8 cellular contexts compared by ENCODE assay signal in the genomic region with DNA sequence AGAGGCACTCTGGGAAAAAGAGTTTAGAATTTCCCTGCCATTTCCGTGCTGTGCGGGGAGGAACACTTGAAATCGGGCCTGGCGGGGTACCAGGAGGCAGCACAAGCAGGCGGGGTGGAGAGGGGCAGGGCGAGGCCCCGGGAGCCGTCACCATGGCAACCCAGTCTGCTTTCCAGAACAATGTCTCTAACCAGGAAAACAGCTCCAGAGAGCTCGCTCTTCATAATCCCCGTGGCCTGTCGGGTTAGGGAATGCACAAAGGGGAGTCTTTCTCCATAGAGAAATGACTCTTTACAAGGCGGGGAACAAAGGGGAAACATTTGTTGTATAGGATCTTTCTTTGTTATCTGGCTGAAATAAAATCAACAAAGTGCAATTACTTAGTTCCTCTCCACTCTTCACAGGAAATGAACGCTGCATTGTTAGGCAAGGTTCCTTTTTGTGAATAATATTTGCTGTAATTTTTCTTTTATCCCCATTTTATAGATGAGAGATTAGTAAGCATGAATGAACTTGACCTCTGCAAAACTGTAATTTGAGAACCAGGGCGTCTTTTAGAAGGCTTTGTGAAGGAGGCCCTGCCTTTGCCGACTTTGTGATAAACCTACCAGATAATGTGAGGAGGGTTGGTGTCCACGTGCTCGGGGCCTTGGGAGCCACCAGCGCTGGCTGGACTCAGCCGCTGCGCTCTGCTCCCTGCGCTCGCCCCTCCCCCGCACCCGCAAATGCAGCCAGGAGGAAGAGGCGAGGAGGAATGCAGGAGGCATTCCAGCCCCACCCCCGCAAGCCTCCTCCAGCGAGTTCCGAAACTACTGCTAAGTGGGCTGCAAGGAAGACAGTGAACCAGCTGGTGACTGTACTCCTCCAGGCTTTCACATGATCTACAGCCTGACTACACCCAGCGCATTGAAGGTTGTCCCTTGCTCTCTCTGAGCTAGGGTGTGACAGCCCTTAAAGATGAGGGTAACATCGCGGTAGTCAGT.
DNase-seq lines count a peak whose midpoint lies in the region; ATAC-seq and TF ChIP-seq lines count a peak whose summit lies in the region.

No MANE protein-coding gene starts in this region.

- DNase-seq in AG20443 (ENCODE audit: low spot score) = peak; percentile 88
- DNase-seq in KBM-7 = peak; percentile 93
- no peak for DNase-seq in activated B cell treated with CpG ODN at 0.5 μM for 24 hours
- DNase-seq in cardiac muscle cell (ENCODE audit: low read depth in 1 of 2, low spot score in 1 of 2) = peak; percentile 71 to 98
- DNase-seq in non-pigmented ciliary epithelial cell (ENCODE audit: low read depth) = peak; percentile 90
- no peak for DNase-seq in Kasumi-1 (lab: John Stamatoyannopoulos, UW)
- DNase-seq in CD8-positive, alpha-beta T cell = no peak
- DNase-seq in ACHN = no peak

- no peak for ATAC-seq in activated B cell treated with CpG ODN at 0.5 μM for 24 hours (ENCODE audit: low read depth)
- no peak for ATAC-seq in CD8-positive, alpha-beta T cell

- peaks cover 14% of the 10 kb centered on the region for H3K36me3 Mint-ChIP-seq in activated B cell treated with CpG ODN at 0.5 μM for 24 hours (ENCODE audit: low read depth)
- no peaks in the 10 kb centered on the region for H3K36me3 Mint-ChIP-seq in CD8-positive, alpha-beta T cell

- no peak overlapping the region for H3K4me3 Mint-ChIP-seq in activated B cell treated with CpG ODN at 0.5 μM for 24 hours
- H3K4me3 Mint-ChIP-seq in CD8-positive, alpha-beta T cell = no peak overlapping the region

- POLR2A ChIA-PET in activated B cell treated with CpG ODN at 0.5 μM for 24 hours (lab: Charles Lee) = interaction anchor here (1.2 to 3.4 kb wide), 2 partner anchors 13 to 106 kb away, joined by 5 to 79 read pairs; partner anchors contain the start of gene ATF7IP
- POLR2A ChIA-PET in CD8-positive, alpha-beta T cell (lab: Charles Lee) = no interaction called here

- H3K36me3 ChIP-seq in cardiac muscle cell = no peaks in the 10 kb centered on the region
- no peaks in the 10 kb centered on the region for H3K36me3 ChIP-seq in CD8-positive, alpha-beta T cell (ENCODE audit: insufficient read depth, low read length)

- peaks cover 35% of the 10 kb centered on the region for H3K4me1 ChIP-seq in cardiac muscle cell (ENCODE audit: low read depth)
- H3K4me1 ChIP-seq in CD8-positive, alpha-beta T cell (ENCODE audit: insufficient read depth, low read length) = peaks cover 35% of the 10 kb centered on the region

- no peaks in the 10 kb centered on the region for H3K27me3 Mint-ChIP-seq in activated B cell treated with CpG ODN at 0.5 μM for 24 hours
- no peaks in the 10 kb centered on the region for H3K27me3 Mint-ChIP-seq in CD8-positive, alpha-beta T cell (ENCODE audit: low read depth)

- in situ Hi-C loops in KBM-7 (cut with MboI; ENCODE audit: low pct_unique_long_range_greater_than_20kb, low sequenced_read_pairs) (no loop called here), ACHN (cut with HindIII; ENCODE audit: low pct_ligation_motif_present, low pct_unique_long_range_greater_than_20kb, low sequenced_read_pairs) (no loop called here)

- no peaks in the 10 kb centered on the region for H3K9me3 ChIP-seq in cardiac muscle cell (ENCODE audit: low read depth)
- no peaks in the 10 kb centered on the region for H3K9me3 ChIP-seq in CD8-positive, alpha-beta T cell (ENCODE audit: low read length)

- H3K27me3 ChIP-seq in cardiac muscle cell = no peaks in the 10 kb centered on the region
- no peaks in the 10 kb centered on the region for H3K27me3 ChIP-seq in CD8-positive, alpha-beta T cell (ENCODE audit: insufficient read depth, low read length)

- peaks cover 12% of the 10 kb centered on the region for H3K9me3 Mint-ChIP-seq in activated B cell treated with CpG ODN at 0.5 μM for 24 hours
- H3K9me3 Mint-ChIP-seq in CD8-positive, alpha-beta T cell = peaks cover 3% of the 10 kb centered on the region

- intact Hi-C loops in activated B cell treated with CpG ODN at 0.5 μM for 24 hours (cut with micrococcal nuclease) = no loop called here
- intact Hi-C loops in CD8-positive, alpha-beta T cell (cut with DNase I, micrococcal nuclease) = no loop called here

- CTCF ChIA-PET in activated B cell treated with CpG ODN at 0.5 μM for 24 hours (lab: Charles Lee) = no interaction called here
- CTCF ChIA-PET in CD8-positive, alpha-beta T cell (lab: Charles Lee) = interaction anchor here (0.6 to 3.4 kb wide), 2 partner anchors 105 to 735 kb away, joined by 4 to 22 read pairs; partner anchors contain the start of gene ATF7IP

- H3K27ac ChIP-seq in cardiac muscle cell = peak overlapping the region; percentile 31
- H3K27ac ChIP-seq in CD8-positive, alpha-beta T cell (ENCODE audit: low read depth, low read length) = no peak overlapping the region

- TF ChIP-seq CTCF in activated B cell treated with CpG ODN at 0.5 μM for 24 hours (IDR thresholded peaks at IDR 0.05) (no peak), cardiac muscle cell (IDR thresholded peaks at IDR 0.05; ENCODE audit: low read depth, low read length) (no peak)
- no peak for TF ChIP-seq CTCF in CD8-positive, alpha-beta T cell (IDR thresholded peaks at IDR 0.05)

- peaks cover 62% of the 10 kb centered on the region for H3K4me1 Mint-ChIP-seq in activated B cell treated with CpG ODN at 0.5 μM for 24 hours
- H3K4me1 Mint-ChIP-seq in CD8-positive, alpha-beta T cell (ENCODE audit: low read depth) = peaks cover 49% of the 10 kb centered on the region

- H3K27ac Mint-ChIP-seq in activated B cell treated with CpG ODN at 0.5 μM for 24 hours = peak overlapping the region; percentile 75
- no peak overlapping the region for H3K27ac Mint-ChIP-seq in CD8-positive, alpha-beta T cell

- no peak overlapping the region for H3K4me3 ChIP-seq in cardiac muscle cell
- H3K4me3 ChIP-seq in CD8-positive, alpha-beta T cell (ENCODE audit: low read depth, low read length) = no peak overlapping the region

Comparison
In these comparisons a context has a peak if more than half of its experiments do, and no peak if none do; other contexts are left out.
1. DNase-seq: peak in AG20443 (single experiment), KBM-7 (single experiment), cardiac muscle cell (2 of 2) and non-pigmented ciliary epithelial cell (single experiment); none in activated B cell treated with CpG ODN at 0.5 μM for 24 hours (single experiment), Kasumi-1 (0 of 2), CD8-positive, alpha-beta T cell (0 of 7) and ACHN (single experiment).